Comparison of ENCODE assay signal across 8 cellular contexts in genomic region chr7:130069179-130069977, GRCh38. TPM values are rescaled to one million over a fixed set of nuclear protein-coding genes. Genes with fewer than 3 reads are reported as not detected.
DNase-seq lines count a peak whose midpoint lies in the region; ATAC-seq and TF ChIP-seq lines count a peak whose summit lies in the region.

No MANE protein-coding gene starts in this region.

- H3K27me3 ChIP-seq in heart left ventricle (no peaks in the 10 kb centered on the region), adrenal gland (no peaks in the 10 kb centered on the region), lower lobe of right lung (ENCODE audit: low read depth) (no peaks in the 10 kb centered on the region), upper lobe of right lung (no peaks in the 10 kb centered on the region)

- DNase-seq in heart left ventricle (no peak), left ventricle myocardium superior (no peak), adrenal gland (peak in 1 of 7 donors; percentile 50), lower lobe of right lung (no peak), upper lobe of right lung (no peak)

- TF ChIP-seq POLR2A in heart left ventricle (IDR thresholded peaks at IDR 0.05) (no peak), adrenal gland (IDR thresholded peaks at IDR 0.05) (no peak)

- H3K36me3 ChIP-seq in heart left ventricle (no peaks in the 10 kb centered on the region), adrenal gland (replicated peaks in 1 of 2) (no peaks in the 10 kb centered on the region), lower lobe of right lung (no peaks in the 10 kb centered on the region), upper lobe of right lung (no peaks in the 10 kb centered on the region)

- intact Hi-C loops in heart left ventricle (cut with DNase I) (no loop called here), left ventricle myocardium superior (cut with micrococcal nuclease) (no loop called here), adrenal gland (cut with DNase I) (no loop called here), lower lobe of right lung (cut with DNase I) (no loop called here), upper lobe of right lung (cut with DNase I) (no loop called here)

- H3K4me3 ChIP-seq in heart left ventricle (peak overlapping the region; percentile 20 to 98 (median 81)), adrenal gland (peak overlapping the region in 2 of 4 donors; percentile 80 to 95), lower lobe of right lung (peak overlapping the region; percentile 94), upper lobe of right lung (peak overlapping the region; percentile 96)

- H3K4me1 ChIP-seq in heart left ventricle (peaks cover 5 to 34% (median 18%) of the 10 kb centered on the region in 12 donors), adrenal gland (replicated peaks in 1 of 2) (peaks cover 29 to 41% of the 10 kb centered on the region in 2 donors), lower lobe of right lung (peaks cover 31% of the 10 kb centered on the region), upper lobe of right lung (peaks cover 23% of the 10 kb centered on the region)

- H3K9me3 ChIP-seq in heart left ventricle (no peaks in the 10 kb centered on the region), adrenal gland (replicated peaks in 1 of 3) (no peaks in the 10 kb centered on the region), lower lobe of right lung (no peaks in the 10 kb centered on the region), upper lobe of right lung (no peaks in the 10 kb centered on the region)

- ATAC-seq in heart left ventricle (no peak), left ventricle myocardium superior (no peak), lower lobe of right lung (no peak), upper lobe of right lung (no peak), GM21786 (IDR thresholded peaks at IDR 0.05; ENCODE audit: unreplicated experiment) (no peak), HG03045 (IDR thresholded peaks at IDR 0.05; ENCODE audit: unreplicated experiment) (no peak), HG02588 (IDR thresholded peaks at IDR 0.05; ENCODE audit: unreplicated experiment) (no peak)

- H3K27ac ChIP-seq in heart left ventricle (peak overlapping the region in 11 of 12 donors; percentile 65 to 92 (median 87)), adrenal gland (peak overlapping the region; percentile 78 to 93 (median 84)), lower lobe of right lung (peak overlapping the region; percentile 92), upper lobe of right lung (peak overlapping the region; percentile 82)

- WGBS in heart left ventricle, 4 donors = 72 to 73% (median 72%) methylated on average over 7 of the region's 7 CpGs
- WGBS in adrenal gland, 4 donors = 53 to 55% (median 53%) methylated on average over 7 of the region's 7 CpGs

- TF ChIP-seq CTCF in heart left ventricle (IDR thresholded peaks at IDR 0.05) = no peak
- TF ChIP-seq CTCF in adrenal gland (IDR thresholded peaks at IDR 0.05) = no peak
- TF ChIP-seq CTCF in lower lobe of right lung (IDR thresholded peaks at IDR 0.05) = no peak
- TF ChIP-seq CTCF in upper lobe of right lung (IDR thresholded peaks at IDR 0.05) = no peak

RNA-seq across cellular contexts. Expression of gene KLHDC10, which starts 1.0 kb away (rescaled TPM):
- total RNA-seq in heart left ventricle (10 to 100 TPM; 17.2 to 32.6 (median 26.5) TPM), left ventricle myocardium superior (24.3 TPM), adrenal gland (10 to 100 TPM; 23.9 to 57.2 (median 38.8) TPM), lower lobe of right lung (34.2 TPM), upper lobe of right lung (32.0 TPM)
- polyA plus RNA-seq in heart left ventricle (10 to 100 TPM in 1 of 2 donors, 1 to 10 TPM in 1; 7.0 to 23.2 TPM), adrenal gland (10 to 100 TPM; 13.4 to 35.6 (median 14.5) TPM)

RNA-seq across cellular contexts. Expression of gene ZC3HC1, which starts 18.2 kb away (rescaled TPM):
- total RNA-seq in heart left ventricle = 10 to 100 TPM; 13.6 to 28.1 (median 17.1) TPM
- 10 to 100 TPM; 16.3 to 17.5 TPM for polyA plus RNA-seq in heart left ventricle
- total RNA-seq in left ventricle myocardium superior = 20.8 TPM
- 10 to 100 TPM; 13.1 to 36.1 (median 18.9) TPM for total RNA-seq in adrenal gland
- 10 to 100 TPM; 15.9 to 28.1 (median 22.2) TPM for polyA plus RNA-seq in adrenal gland
- 11.0 TPM for total RNA-seq in lower lobe of right lung
- 12.8 TPM for total RNA-seq in upper lobe of right lung
